In genomic region chr5:103228588-103228987, GRCh38 we compare ENCODE assay signal across 27 cellular contexts.
"Had no signal": no experiment of that assay in that cellular context is flagged by ENCODE, and none has a peak within 500 bp of the region (broad histone marks: within the 10 kb centered on the region; RNA-seq: fewer than 3 reads in every experiment).

No MANE protein-coding gene starts in this region.

- H3K9me3 Mint-ChIP-seq: activated naive CD4-positive, alpha-beta T cell treated with anti-CD3 and anti-CD28 coated beads for 36 hours; activated naive CD8-positive, alpha-beta T cell treated with anti-CD3 and anti-CD28 coated beads for 36 hours; activated T-helper 1 cell treated with anti-CD3 and anti-CD28 coated beads, Interleukin-12 subunit alpha, Interleukin-12 subunit beta, Interleukin-2, Interleukin-4 antibody, amounts not matched to agents 30 ng/mL and 10 ng/mL and 1 ng/mL, durations not matched to agents 14 hours and 24 hours and 36 hours; natural killer cell treated with Interleukin-12 subunit alpha and Interleukin-12 subunit beta and Interleukin-15 and Interleukin-18, amount 100 ng/mL, for 72 hours; stimulated activated naive B cell treated with anti-CD40 and anti-IgM and Interleukin-4, amounts not matched to agents 10 μg/mL and 1 μg/mL and 100 μg/mL, for 72 hours had no signal

- H3K4me2 ChIP-seq: smooth muscle cell had no signal

- DNase-seq: activated CD4-positive, alpha-beta T cell treated with anti-CD3 and anti-CD28 coated beads for 4 hours; activated CD4-positive, alpha-beta T cell treated with anti-CD3 and anti-CD28 coated beads, Interleukin-2, amount 50 U/mL, for 4 hours; activated effector memory CD4-positive, alpha-beta T cell treated with anti-CD3 and anti-CD28 coated beads, Interleukin-2, amount 50 U/mL, for 16 hours; activated naive CD4-positive, alpha-beta T cell treated with anti-CD3 and anti-CD28 coated beads for 36 hours; activated naive CD8-positive, alpha-beta T cell treated with anti-CD3 and anti-CD28 coated beads for 36 hours; activated T-cell treated with anti-CD3 and anti-CD28 coated beads for 4 hours; adrenal gland; cerebellar nuclear complex; colonic mucosa; dorsolateral prefrontal cortex; effector memory CD4-positive, alpha-beta T cell; gastrocnemius medialis; glutamatergic neuron; left ventricle myocardium inferior; mucosa of descending colon; stimulated activated CD4-positive, alpha-beta T cell treated with anti-CD3 and anti-CD28 coated beads, Interleukin-1b, Interleukin-23, amount 100 ng/mL, for 48 hours; stimulated activated naive B cell treated with anti-CD40 and anti-IgM and Interleukin-4, amounts not matched to agents 10 μg/mL and 1 μg/mL and 100 μg/mL, for 72 hours had no signal

- H3K27me3 ChIP-seq: adrenal gland, ascending aorta, cardiac muscle cell, colonic mucosa, gastrocnemius medialis, right atrium auricular region, tibial nerve had no signal

- H3K4me1 ChIP-seq: adrenal gland, ascending aorta, colonic mucosa, gastrocnemius medialis, left ventricle myocardium inferior, right atrium auricular region, tibial nerve had no signal

- H3K36me3 ChIP-seq: adrenal gland, ascending aorta, cardiac muscle cell, colonic mucosa, gastrocnemius medialis, left ventricle myocardium inferior, right atrium auricular region, tibial nerve had no signal

- H3K4me3 Mint-ChIP-seq: activated naive CD4-positive, alpha-beta T cell treated with anti-CD3 and anti-CD28 coated beads for 36 hours; activated naive CD8-positive, alpha-beta T cell treated with anti-CD3 and anti-CD28 coated beads for 36 hours; activated T-helper 1 cell treated with anti-CD3 and anti-CD28 coated beads, Interleukin-12 subunit alpha, Interleukin-12 subunit beta, Interleukin-2, Interleukin-4 antibody, amounts not matched to agents 30 ng/mL and 10 ng/mL and 1 ng/mL, durations not matched to agents 14 hours and 24 hours and 36 hours; brain; natural killer cell treated with Interleukin-12 subunit alpha and Interleukin-12 subunit beta and Interleukin-15 and Interleukin-18, amount 100 ng/mL, for 72 hours; stimulated activated naive B cell treated with anti-CD40 and anti-IgM and Interleukin-4, amounts not matched to agents 10 μg/mL and 1 μg/mL and 100 μg/mL, for 72 hours had no signal

- H3K27me3 Mint-ChIP-seq: brain; stimulated activated naive B cell treated with anti-CD40 and anti-IgM and Interleukin-4, amounts not matched to agents 10 μg/mL and 1 μg/mL and 100 μg/mL, for 72 hours had no signal

- H3K9me3 ChIP-seq: adrenal gland, ascending aorta, colonic mucosa, gastrocnemius medialis, left ventricle myocardium inferior, mucosa of descending colon, right atrium auricular region, tibial nerve had no signal

- H3K4me1 Mint-ChIP-seq: activated naive CD8-positive, alpha-beta T cell treated with anti-CD3 and anti-CD28 coated beads for 36 hours had no signal

- H3K27ac ChIP-seq: adrenal gland, ascending aorta, cardiac muscle cell, colonic mucosa, dorsolateral prefrontal cortex, gastrocnemius medialis, left ventricle myocardium inferior, right atrium auricular region, tibial nerve, VCaP had no signal

- H3K4me3 ChIP-seq: adrenal gland, ascending aorta, cardiac muscle cell, colonic mucosa, dorsolateral prefrontal cortex, gastrocnemius medialis, left ventricle myocardium inferior, lung, mucosa of descending colon, right atrium auricular region, smooth muscle cell, tibial nerve had no signal

- ATAC-seq: gastrocnemius medialis; mucosa of descending colon; natural killer cell treated with Interleukin-12 subunit alpha and Interleukin-12 subunit beta and Interleukin-15 and Interleukin-18, amount 100 ng/mL, for 72 hours; stimulated activated naive B cell treated with anti-CD40 and anti-IgM and Interleukin-4, amounts not matched to agents 10 μg/mL and 1 μg/mL and 100 μg/mL, for 72 hours had no signal

- H3K27ac Mint-ChIP-seq: activated naive CD4-positive, alpha-beta T cell treated with anti-CD3 and anti-CD28 coated beads for 36 hours; activated naive CD8-positive, alpha-beta T cell treated with anti-CD3 and anti-CD28 coated beads for 36 hours; activated T-helper 1 cell treated with anti-CD3 and anti-CD28 coated beads, Interleukin-12 subunit alpha, Interleukin-12 subunit beta, Interleukin-2, Interleukin-4 antibody, amounts not matched to agents 30 ng/mL and 10 ng/mL and 1 ng/mL, durations not matched to agents 14 hours and 24 hours and 36 hours; brain; natural killer cell treated with Interleukin-12 subunit alpha and Interleukin-12 subunit beta and Interleukin-15 and Interleukin-18, amount 100 ng/mL, for 72 hours; stimulated activated naive B cell treated with anti-CD40 and anti-IgM and Interleukin-4, amounts not matched to agents 10 μg/mL and 1 μg/mL and 100 μg/mL, for 72 hours had no signal
